13 cellular contexts compared by ENCODE assay signal in the genomic region with DNA sequence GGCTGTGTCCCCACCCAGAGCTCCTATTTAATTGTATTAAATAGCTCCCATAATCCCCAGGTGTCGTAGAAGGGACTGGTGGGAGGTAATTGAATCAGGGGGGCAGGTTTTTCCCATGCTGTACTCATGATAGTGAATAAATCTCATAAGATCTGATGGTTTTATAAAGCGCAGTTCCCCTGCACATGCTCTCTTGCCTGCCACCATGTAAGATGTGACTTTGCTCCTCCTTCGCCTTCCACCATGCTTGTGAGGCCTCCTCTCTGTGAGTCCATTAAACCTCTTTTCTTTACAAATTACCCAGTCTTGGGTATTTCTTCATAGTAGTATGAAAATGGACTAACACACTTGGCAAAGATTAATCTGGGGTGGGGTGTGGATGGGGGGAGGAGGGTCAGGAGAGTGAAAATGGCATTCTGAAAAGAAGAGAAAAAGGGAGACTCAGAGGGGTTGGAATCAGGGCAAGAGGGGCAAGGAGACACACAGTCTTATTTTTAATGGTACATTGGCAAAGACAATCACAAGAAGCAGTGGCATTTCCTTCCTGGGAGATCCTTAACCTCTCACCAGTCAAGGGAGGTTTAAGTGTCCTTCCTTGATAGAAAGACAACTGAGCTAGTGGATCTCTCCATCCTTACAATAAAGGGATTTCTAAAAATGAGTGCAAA. TPM values are rescaled to one million over a fixed set of nuclear protein-coding genes. Genes with fewer than 3 reads are reported as not detected.
DNase-seq lines count a peak whose midpoint lies in the region; ATAC-seq and FAIRE-seq lines count a peak whose summit lies in the region.
"Had no signal": no experiment of that assay in that cellular context is flagged by ENCODE, and none has a peak within 500 bp of the region (broad histone marks: within the 10 kb centered on the region; RNA-seq: fewer than 3 reads in every experiment).

No MANE protein-coding gene starts in this region.

- no peaks in the 10 kb centered on the region for H3K79me1 ChIP-seq in mesenchymal stem cell (replicated peaks; ENCODE audit: low read length, poor library complexity, severe bottlenecking)

- no peaks in the 10 kb centered on the region for H3K36me3 ChIP-seq in mesenchymal stem cell (ENCODE audit: control insufficient read depth in 1 of 2, insufficient read depth in 2 of 2, low read depth in 1 of 2, low read length in 2 of 2)
- H3K36me3 ChIP-seq: left ventricle myocardium inferior had no signal

- H3K4me2 ChIP-seq in mesenchymal stem cell (ENCODE audit: low read length, poor library complexity, severe bottlenecking): no peak overlapping the region

- H3K4me3 ChIP-seq in mesenchymal stem cell (ENCODE audit: insufficient read depth in 1 of 2, low read depth in 1 of 2, low read length in 2 of 2): no peak overlapping the region
- H3K4me3 ChIP-seq: left ventricle myocardium inferior had no signal

- no peak overlapping the region for H2AFZ ChIP-seq in mesenchymal stem cell (ENCODE audit: low read depth, low read length)

- FAIRE-seq in frontal cortex (lab: Jason Lieb, UNC): no peak

- H3K14ac ChIP-seq in mesenchymal stem cell (ENCODE audit: low read length in 2 of 2): no peak overlapping the region

- no peaks in the 10 kb centered on the region for H3K4me1 ChIP-seq in mesenchymal stem cell (ENCODE audit: control insufficient read depth, insufficient read depth, low read depth, low read length)

- ATAC-seq in GM18498 (IDR thresholded peaks at IDR 0.05; ENCODE audit: unreplicated experiment): peak; percentile 40
- ATAC-seq in GM21526 (IDR thresholded peaks at IDR 0.05; ENCODE audit: low FRiP score, unreplicated experiment): peak; percentile 23

- H3K18ac ChIP-seq in mesenchymal stem cell (ENCODE audit: low read depth in 1 of 2, low read length in 2 of 2): peak overlapping the region; percentile 83 to 96

- H3K27me3 ChIP-seq in mesenchymal stem cell (ENCODE audit: control insufficient read depth in 1 of 2, insufficient read depth in 1 of 2, low read length in 2 of 2): no peaks in the 10 kb centered on the region

- peak overlapping the region; percentile 82 to 99 for H3K4ac ChIP-seq in mesenchymal stem cell (ENCODE audit: low read depth in 1 of 2, low read length in 2 of 2)

- peak overlapping the region; percentile 54 for H2BK5ac ChIP-seq in mesenchymal stem cell (ENCODE audit: low read depth, low read length, poor library complexity, severe bottlenecking)

- 100% methylated on average over 3 of the region's 3 CpGs for WGBS in mesenchymal stem cell

- peak overlapping the region; percentile 83 for H3K27ac ChIP-seq in mesenchymal stem cell (ENCODE audit: low read length, poor library complexity, severe bottlenecking)

- H2BK120ac ChIP-seq in mesenchymal stem cell (ENCODE audit: low read depth, low read length): peak overlapping the region; percentile 93

- H2BK15ac ChIP-seq in mesenchymal stem cell (ENCODE audit: low read depth, poor library complexity, severe bottlenecking): peak overlapping the region; percentile 77

- peak overlapping the region; percentile 73 for H3K9ac ChIP-seq in mesenchymal stem cell (ENCODE audit: low read length)

- peak overlapping the region; percentile 92 for H2AK5ac ChIP-seq in mesenchymal stem cell (ENCODE audit: low read length, severe bottlenecking)

- no peak overlapping the region for H3K23ac ChIP-seq in mesenchymal stem cell (ENCODE audit: low read length in 2 of 2)

- peak; percentile 17 for DNase-seq in M059J (ENCODE audit: low read depth)
- no peak for DNase-seq in mesenchymal stem cell
- DNase-seq in SIG-M5 treated with dmso at 0.1 percent for 504 hours (lab: John Stamatoyannopoulos, UW; ENCODE audit: unreplicated experiment): no peak
- no peak for DNase-seq in frontal cortex (ENCODE audit: low spot score in 2 of 2)
- no peak for DNase-seq in superior temporal gyrus (ENCODE audit: extremely low spot score)
- DNase-seq in NCI-H510A treated with DMSO at 0.1 percent for 48 hours (lab: John Stamatoyannopoulos, UW): no peak
- DNase-seq: activated naive CD4-positive, alpha-beta T cell treated with anti-CD3 and anti-CD28 coated beads, Interleukin-2, amount 10 ng/mL, durations not matched to agents 7 days and 5 days; left ventricle myocardium inferior; NCI-H2029 treated with DMSO at 0.1 percent for 48 hours; stimulated activated naive CD8-positive, alpha-beta T cell treated with anti-CD3 and anti-CD28 coated beads, Interleukin-15, Interleukin-2, amounts not matched to agents 100 U/mL and 50 U/mL, for 24 hours had no signal

- H3K9me3 ChIP-seq in mesenchymal stem cell (ENCODE audit: control insufficient read depth, low read length): no peaks in the 10 kb centered on the region
- H3K9me3 ChIP-seq: left ventricle myocardium inferior had no signal

- H4K91ac ChIP-seq in mesenchymal stem cell (ENCODE audit: low read length): peak overlapping the region; percentile 86

- H4K8ac ChIP-seq in mesenchymal stem cell (ENCODE audit: low read length): peak overlapping the region; percentile 94

- H2BK12ac ChIP-seq in mesenchymal stem cell (ENCODE audit: low read length in 2 of 2): peak overlapping the region; percentile 95 to 100

RNA-seq across cellular contexts. Expression of a gene that starts 37.5 kb away (rescaled TPM):
- total RNA-seq in M059J (2014; rRNA removed; shearing (Covaris generic)): not detected in 2 replicates
- not detected for polyA plus RNA-seq in mesenchymal stem cell (2013, experiment 1 of 2)
- polyA plus RNA-seq in mesenchymal stem cell (2013, experiment 2 of 2): not detected
- not detected for total RNA-seq in frontal cortex
- total RNA-seq: left ventricle myocardium inferior, sciatic nerve had no signal
